In the genomic region with DNA sequence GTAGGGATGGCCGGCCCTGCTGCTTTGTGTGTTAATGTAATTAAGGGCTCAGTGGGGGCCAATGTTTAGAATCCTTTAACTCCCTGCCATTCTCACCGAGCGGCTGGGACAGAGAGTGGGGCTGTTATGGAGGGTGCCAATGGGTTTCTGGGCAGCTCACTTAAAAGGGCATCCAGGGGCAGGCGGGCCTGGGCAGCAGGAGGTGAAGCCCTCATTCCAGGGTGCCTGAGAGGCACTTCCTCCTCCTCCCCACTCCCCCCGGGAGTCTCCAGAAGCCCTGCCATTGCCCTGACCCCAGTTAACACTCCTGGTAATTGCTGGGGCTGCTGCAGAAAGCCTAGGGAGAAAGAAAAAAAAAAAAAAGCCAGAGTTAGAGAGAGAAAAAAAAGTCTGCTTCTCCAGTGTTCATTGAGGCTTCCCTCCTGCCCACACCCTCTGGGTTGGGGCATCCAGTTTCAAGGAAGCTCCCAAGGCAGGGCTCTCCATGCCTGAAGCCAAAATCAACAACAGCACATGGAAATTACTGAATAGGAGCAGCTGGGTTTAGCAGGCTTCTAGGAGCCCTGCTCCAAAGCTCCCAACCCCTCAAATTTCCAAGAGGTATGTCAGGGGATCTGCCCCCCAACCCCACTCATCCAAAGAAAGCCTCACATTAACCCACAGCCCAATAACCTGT, we compare ENCODE assay signal across 8 cellular contexts. TPM values are rescaled to one million over a fixed set of nuclear protein-coding genes. Genes with fewer than 3 reads are reported as not detected.
DNase-seq lines count a peak whose midpoint lies in the region; ATAC-seq and TF ChIP-seq lines count a peak whose summit lies in the region.

No MANE protein-coding gene starts in this region.

- TF ChIP-seq CTCF in esophagus squamous epithelium (IDR thresholded peaks at IDR 0.05), result no peak

- no peaks in the 10 kb centered on the region for H3K9me3 ChIP-seq in esophagus squamous epithelium

- no peak for ATAC-seq in GM18511 (IDR thresholded peaks at IDR 0.05; ENCODE audit: unreplicated experiment)
- ATAC-seq in HG02938 (IDR thresholded peaks at IDR 0.05; ENCODE audit: unreplicated experiment), result no peak

- DNase-seq in EH (ENCODE audit: low read depth) (peak; percentile 88), NCI-H774 (lab: John Stamatoyannopoulos, UW) (peak; percentile 44), esophagus squamous epithelium (lab: John Stamatoyannopoulos, UW) (no peak), posterior vena cava (ENCODE audit: low spot score) (peak; percentile 81), HK-2 (ENCODE audit: unreplicated experiment) (no peak)
- no peak for DNase-seq in activated CD4-positive, alpha-beta T cell treated with anti-CD3 and anti-CD28 coated beads, Interleukin-2, amount 50 U/mL, for 4 hours

- TF ChIP-seq POLR2A in esophagus squamous epithelium (IDR thresholded peaks at IDR 0.05), result no peak

- no peaks in the 10 kb centered on the region for H3K27me3 ChIP-seq in esophagus squamous epithelium

- H3K4me1 ChIP-seq in esophagus squamous epithelium, result peaks cover 34 to 94% (median 72%) of the 10 kb centered on the region in 3 donors

- peak overlapping the region; percentile 55 to 98 (median 75) for H3K27ac ChIP-seq in esophagus squamous epithelium

- no peaks in the 10 kb centered on the region for H3K36me3 ChIP-seq in esophagus squamous epithelium

- intact Hi-C loops in esophagus squamous epithelium (cut with DNase I) (no loop called here), posterior vena cava (cut with DNase I) (no loop called here)

- H3K4me3 ChIP-seq in esophagus squamous epithelium, result no peak overlapping the region

- 30 to 56% methylated on average over 1 to 3 of the region's 5 CpGs for WGBS in esophagus squamous epithelium, 2 donors

RNA-seq across cellular contexts. Expression of a gene that starts 28.0 kb away (rescaled TPM):
- total RNA-seq in esophagus squamous epithelium (10 to 100 TPM in 3 of 4 donors, 1 to 10 TPM in 1; 7.4 to 27.3 (median 18.4) TPM), posterior vena cava (10 to 100 TPM; 42.3 to 43.6 TPM)

Comparison
In these comparisons a context has a peak if more than half of its experiments do, and no peak if none do; other contexts are left out.
1. DNase-seq: peak in EH (single experiment), NCI-H774 (single experiment) and posterior vena cava (single experiment); none in esophagus squamous epithelium (single experiment), activated CD4-positive, alpha-beta T cell treated with anti-CD3 and anti-CD28 coated beads, Interleukin-2, amount 50 U/mL, for 4 hours (0 of 2) and HK-2 (single experiment).